Comparison of ENCODE assay signal across 1 cellular context in the genomic region with DNA sequence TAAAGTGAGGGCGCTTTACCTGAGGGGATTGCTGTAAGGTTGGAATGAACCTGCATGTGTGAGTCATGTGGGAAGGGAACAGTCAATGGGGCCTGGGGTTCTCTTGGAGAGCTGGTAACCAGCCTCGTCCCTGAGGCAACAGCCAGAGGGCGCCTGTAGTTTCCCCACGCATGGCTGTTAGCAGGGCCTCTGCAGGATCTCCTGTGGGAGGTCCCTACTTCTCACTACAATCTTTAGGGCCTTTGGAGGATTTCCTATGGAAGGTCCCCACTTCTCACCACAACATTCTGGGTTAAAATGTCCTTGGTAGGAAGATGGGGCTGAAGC.
TF ChIP-seq lines count a peak whose summit lies in the region.
"Not testable (repeated sequence)": the region's sequence is repeated elsewhere in the genome, so short reads cannot be mapped to it uniquely, and the experiment has no call there.

No MANE protein-coding gene starts in this region.

TF ChIP-seq in K562, 482 proteins besides CTCF, POLR2A, EP300 and RAD21 (continued from another document):
- TF ChIP-seq, protein P1, sequence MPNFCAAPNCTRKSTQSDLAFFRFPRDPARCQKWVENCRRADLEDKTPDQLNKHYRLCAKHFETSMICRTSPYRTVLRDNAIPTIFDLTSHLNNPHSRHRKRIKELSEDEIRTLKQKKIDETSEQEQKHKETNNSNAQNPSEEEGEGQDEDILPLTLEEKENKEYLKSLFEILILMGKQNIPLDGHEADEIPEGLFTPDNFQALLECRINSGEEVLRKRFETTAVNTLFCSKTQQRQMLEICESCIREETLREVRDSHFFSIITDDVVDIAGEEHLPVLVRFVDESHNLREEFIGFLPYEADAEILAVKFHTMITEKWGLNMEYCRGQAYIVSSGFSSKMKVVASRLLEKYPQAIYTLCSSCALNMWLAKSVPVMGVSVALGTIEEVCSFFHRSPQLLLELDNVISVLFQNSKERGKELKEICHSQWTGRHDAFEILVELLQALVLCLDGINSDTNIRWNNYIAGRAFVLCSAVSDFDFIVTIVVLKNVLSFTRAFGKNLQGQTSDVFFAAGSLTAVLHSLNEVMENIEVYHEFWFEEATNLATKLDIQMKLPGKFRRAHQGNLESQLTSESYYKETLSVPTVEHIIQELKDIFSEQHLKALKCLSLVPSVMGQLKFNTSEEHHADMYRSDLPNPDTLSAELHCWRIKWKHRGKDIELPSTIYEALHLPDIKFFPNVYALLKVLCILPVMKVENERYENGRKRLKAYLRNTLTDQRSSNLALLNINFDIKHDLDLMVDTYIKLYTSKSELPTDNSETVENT (CRISPR knock-in tag; IDR thresholded peaks at IDR 0.05), result peak; percentile 18; the same call in 1 of the 2 replicates
- TF ChIP-seq MYC (IDR thresholded peaks at IDR 0.05; ENCODE audit: low read depth, low read length) (0 out of 2 replicates have a peak, but pooled peaks have one; percentile 29), ZFX (CRISPR knock-in tag; IDR thresholded peaks at IDR 0.05) (peak; percentile 31; the same call in 1 of the 2 replicates), CTCFL (IDR thresholded peaks at IDR 0.05; ENCODE audit: borderline replicate concordance, insufficient read depth, low read depth, low read length, poor library complexity, severe bottlenecking) (peak; percentile 68), ATF7 (IDR thresholded peaks at IDR 0.05) (peak; percentile 43; the same call in 1 of the 2 replicates), L3MBTL2 (IDR thresholded peaks at IDR 0.05) (peak; percentile 45; the same call in 1 of the 2 replicates), RB1 (IDR thresholded peaks at IDR 0.05; ENCODE audit: low read depth) (peak; percentile 11; the same call in 1 of the 2 replicates), CTBP1 (IDR thresholded peaks at IDR 0.05; ENCODE audit: borderline replicate concordance) (0 out of 2 replicates have a peak, but pooled peaks have one; percentile 21), RFX1 (IDR thresholded peaks at IDR 0.05) (0 out of 2 replicates have a peak, but pooled peaks have one; percentile 11), ATF3 (IDR thresholded peaks at IDR 0.05) (0 out of 2 replicates have a peak, but pooled peaks have one; percentile 11), E2F6 (IDR thresholded peaks at IDR 0.05; ENCODE audit: borderline replicate concordance in 1 of 2, extremely low read depth in 1 of 2, insufficient read depth in 1 of 2, insufficient read length in 1 of 2, low read depth in 1 of 2, low read length in 1 of 2, poor library complexity in 1 of 2, severe bottlenecking in 1 of 2) (peak in 1 of 2 experiments; percentile 17)
- TF ChIP-seq MYC (CRISPR knock-in tag; IDR thresholded peaks at IDR 0.05; ENCODE audit: borderline replicate concordance, low read depth); ATF3 (CRISPR knock-in tag; conservative IDR thresholded peaks at IDR 0.05): not testable (repeated sequence)
